Comparison of ENCODE assay signal across 13 cellular contexts in genomic region chr1:149978547-149979023, GRCh38. TPM values are rescaled to one million over a fixed set of nuclear protein-coding genes. Genes with fewer than 3 reads are reported as not detected.
A peak's percentile ranks its signal among the peaks of the same experiment; 100 is the strongest.
DNase-seq lines count a peak whose midpoint lies in the region; ATAC-seq and TF ChIP-seq lines count a peak whose summit lies in the region.
"Had no signal": no experiment of that assay in that cellular context is flagged by ENCODE, and none has a peak within 500 bp of the region (broad histone marks: within the 10 kb centered on the region; RNA-seq: fewer than 3 reads in every experiment).

No MANE protein-coding gene starts in this region.

- H3K36me3 ChIP-seq in HCT116 (ENCODE audit: control insufficient read depth in 1 of 2, insufficient read depth in 2 of 2, low read length in 2 of 2) = peaks cover 8 to 11% of the 10 kb centered on the region in 2 experiments; a peak in 2 of 4 replicates

- H3K27ac ChIP-seq in HCT116 (ENCODE audit: low read depth, low read length) = no peak overlapping the region
- H3K27ac ChIP-seq: right atrium auricular region had no signal

- no TSS peak for BruUV-seq in HCT116 (replicated peaks; lab: Mats Ljungman, UMichigan)

- POLR2A ChIA-PET in HCT116 (lab: Charles Lee) = no interaction called here

- H3K4me3 Mint-ChIP-seq in activated T-cell treated with anti-CD3 and anti-CD28 coated beads, Interleukin-2, amount 50 U/mL, for 24 hours = no peak overlapping the region
- H3K4me3 Mint-ChIP-seq: activated naive CD4-positive, alpha-beta T cell treated with anti-CD3 and anti-CD28 coated beads, Interleukin-2, amount 10 ng/mL, durations not matched to agents 7 days and 5 days had no signal

- CTCF ChIA-PET in HCT116 (lab: Charles Lee) = no interaction called here

- no peak overlapping the region for H2AFZ ChIP-seq in HCT116 (ENCODE audit: low read depth, low read length, poor library complexity, severe bottlenecking)

- peaks cover 74% of the 10 kb centered on the region for H3K36me3 Mint-ChIP-seq in activated T-cell treated with anti-CD3 and anti-CD28 coated beads, Interleukin-2, amount 50 U/mL, for 24 hours (ENCODE audit: low read depth)

- H3K9ac ChIP-seq in HCT116 (ENCODE audit: low read length) = no peak overlapping the region

- 0 out of 2 replicates have a peak, but pooled peaks cover 14% of the 10 kb centered on the region for H4K20me1 ChIP-seq in HCT116 (ENCODE audit: insufficient read depth)

- TF ChIP-seq RAD21 in HCT116 (IDR thresholded peaks at IDR 0.05; ENCODE audit: low read depth) = no peak

- TF ChIP-seq CTCF in HCT116 (IDR thresholded peaks at IDR 0.05 in 2 of 3, conservative IDR thresholded peaks at IDR 0.05 in 1 of 3; ENCODE audit: borderline replicate concordance in 1 of 3, insufficient read depth in 1 of 3, low read depth in 2 of 3, low read length in 2 of 3) = no peak

- H3K27me3 ChIP-seq in HCT116 (ENCODE audit: insufficient read depth, low read length) = no peaks in the 10 kb centered on the region
- H3K27me3 ChIP-seq: right atrium auricular region had no signal

- H3K79me2 ChIP-seq in HCT116 (ENCODE audit: insufficient read depth, low read length) = peaks cover 36% of the 10 kb centered on the region

- DNase-seq in HCT116 (ENCODE audit: low read depth, low spot score) (no peak), RPMI7951 (ENCODE audit: low read depth) (peak; percentile 16), dermis microvascular lymphatic vessel endothelial cell (ENCODE audit: low read depth in 2 of 2) (peak; percentile 39 to 59), pulmonary artery endothelial cell (ENCODE audit: low read depth, low spot score) (peak; percentile 5), activated gamma-delta T cell treated with Interleukin-2 at 50 U/mL for 16 hours (no peak), NCI-H748 (lab: John Stamatoyannopoulos, UW; ENCODE audit: unreplicated experiment) (no peak)
- no peak for DNase-seq in activated T-cell treated with anti-CD3 and anti-CD28 coated beads, Interleukin-2, amount 50 U/mL, for 24 hours
- DNase-seq: activated naive CD4-positive, alpha-beta T cell treated with anti-CD3 and anti-CD28 coated beads, Interleukin-2, amount 10 ng/mL, durations not matched to agents 7 days and 5 days; cortex of kidney; NCI-H446 treated with DMSO at 0.1 percent for 48 hours had no signal

- H3K4me1 ChIP-seq in HCT116 (ENCODE audit: control insufficient read depth in 1 of 2, insufficient read depth in 2 of 2, low read length in 2 of 2) = peaks cover 6 to 17% of the 10 kb centered on the region in 2 experiments; a peak in 3 of 4 replicates

- H3K4me1 Mint-ChIP-seq in activated T-cell treated with anti-CD3 and anti-CD28 coated beads, Interleukin-2, amount 50 U/mL, for 24 hours (ENCODE audit: low read depth) = peaks cover 35% of the 10 kb centered on the region

- TF ChIP-seq POLR2A in HCT116 (IDR thresholded peaks at IDR 0.05; ENCODE audit: borderline replicate concordance, extremely low read depth, insufficient read depth, insufficient read length) = no peak

- H3K9me3 Mint-ChIP-seq in activated T-cell treated with anti-CD3 and anti-CD28 coated beads, Interleukin-2, amount 50 U/mL, for 24 hours = no peaks in the 10 kb centered on the region
- H3K9me3 Mint-ChIP-seq: activated naive CD4-positive, alpha-beta T cell treated with anti-CD3 and anti-CD28 coated beads, Interleukin-2, amount 10 ng/mL, durations not matched to agents 7 days and 5 days; stimulated activated naive CD8-positive, alpha-beta T cell treated with anti-CD3 and anti-CD28 coated beads, Interleukin-15, Interleukin-2, amounts not matched to agents 100 ng/mL and 50 ng/mL, for 24 hours had no signal

- no peak overlapping the region for H3K4me3 ChIP-seq in HCT116 (replicated peaks in 1 of 2; ENCODE audit: low read depth in 1 of 2, low read length in 2 of 2)
- H3K4me3 ChIP-seq: HAP-1, right atrium auricular region had no signal

- no peaks in the 10 kb centered on the region for H3K9me3 ChIP-seq in HCT116 (ENCODE audit: control insufficient read depth in 1 of 2, insufficient read depth in 1 of 2, low read depth in 1 of 2, low read length in 2 of 2)
- H3K9me3 ChIP-seq: HAP-1, right atrium auricular region had no signal

- H3K9me2 ChIP-seq in HCT116 (ENCODE audit: insufficient read depth) = no peaks in the 10 kb centered on the region

- no peak overlapping the region for H3K27ac Mint-ChIP-seq in activated T-cell treated with anti-CD3 and anti-CD28 coated beads, Interleukin-2, amount 50 U/mL, for 24 hours
- H3K27ac Mint-ChIP-seq: activated naive CD4-positive, alpha-beta T cell treated with anti-CD3 and anti-CD28 coated beads, Interleukin-2, amount 10 ng/mL, durations not matched to agents 7 days and 5 days had no signal

- peak overlapping the region; percentile 27; the same call in 1 of the 2 replicates for H3K4me2 ChIP-seq in HCT116 (ENCODE audit: low read length)

- RAD21 ChIA-PET in HCT116 (lab: Charles Lee; ENCODE audit: low non-redundant PET in 1 of 2, low total read pairs in 2 of 2, uncharacterized antibody in 2 of 2, unreplicated experiment in 2 of 2) = no interaction called here

- intact Hi-C loops in HCT116 (cut with micrococcal nuclease) = no loop called here

- no peak for ATAC-seq in HCT116

- no peaks in the 10 kb centered on the region for H3K27me3 Mint-ChIP-seq in activated T-cell treated with anti-CD3 and anti-CD28 coated beads, Interleukin-2, amount 50 U/mL, for 24 hours
- H3K27me3 Mint-ChIP-seq: activated naive CD4-positive, alpha-beta T cell treated with anti-CD3 and anti-CD28 coated beads, Interleukin-2, amount 10 ng/mL, durations not matched to agents 7 days and 5 days; stimulated activated naive CD8-positive, alpha-beta T cell treated with anti-CD3 and anti-CD28 coated beads, Interleukin-15, Interleukin-2, amounts not matched to agents 100 ng/mL and 50 ng/mL, for 24 hours had no signal

TF ChIP-seq in HCT116, 20 proteins besides CTCF, POLR2A, EP300 and RAD21:
- no peak for TF ChIP-seq EZH2phosphoT487 (IDR thresholded peaks at IDR 0.05; ENCODE audit: borderline replicate concordance)
- no peak for TF ChIP-seq ELF1 (IDR thresholded peaks at IDR 0.05; ENCODE audit: borderline replicate concordance, low read depth)
- TF ChIP-seq TCF7L2 (IDR thresholded peaks at IDR 0.05; ENCODE audit: borderline replicate concordance, extremely low read depth, insufficient read depth, insufficient read length) = no peak
- TF ChIP-seq CEBPB (IDR thresholded peaks at IDR 0.05; ENCODE audit: low read depth) = no peak
- TF ChIP-seq CBX3 (IDR thresholded peaks at IDR 0.05; ENCODE audit: low read depth) = no peak
- TF ChIP-seq EGR1 (IDR thresholded peaks at IDR 0.05; ENCODE audit: low read depth) = no peak
- TF ChIP-seq FOSL1 (IDR thresholded peaks at IDR 0.05; ENCODE audit: low read depth) = no peak

RNA-seq across cellular contexts. Expression of gene OTUD7B, which starts 31.9 kb away (rescaled TPM):
- total RNA-seq in HCT116 (2021; ENCODE audit: unreplicated experiment) (23.7 TPM), dermis microvascular lymphatic vessel endothelial cell (8.7 and 9.6 TPM in 2 replicates), pulmonary artery endothelial cell (12.8 and 19.0 TPM in 2 replicates)
- polyA plus RNA-seq in HCT116 (2012) = 8.2 and 9.1 TPM in 2 replicates
- 5.9 and 7.2 TPM in 2 replicates for total RNA-seq in RPMI7951 (2014; rRNA removed; shearing (Covaris generic))

RNA-seq across cellular contexts. Expression of gene MTMR11, which starts 41.9 kb away (rescaled TPM):
- total RNA-seq in HCT116 (2021; ENCODE audit: unreplicated experiment) (10.5 TPM), dermis microvascular lymphatic vessel endothelial cell (0.25 and 0.64 TPM in 2 replicates), pulmonary artery endothelial cell (3.6 and 5.7 TPM in 2 replicates)
- 11.6 and 12.3 TPM in 2 replicates for polyA plus RNA-seq in HCT116 (2012)
- total RNA-seq in RPMI7951 (2014; rRNA removed; shearing (Covaris generic)) = 5.2 and 6.1 TPM in 2 replicates

RNA-seq across cellular contexts. Expression of gene SF3B4, which starts 51.0 kb away (rescaled TPM):
- 88.5 TPM for total RNA-seq in HCT116 (2021; ENCODE audit: unreplicated experiment)
- polyA plus RNA-seq in HCT116 (2012) = 57.4 and 62.4 TPM in 2 replicates
- total RNA-seq in RPMI7951 (2014; rRNA removed; shearing (Covaris generic)) = 22.0 and 33.2 TPM in 2 replicates
- 8.7 and 12.5 TPM in 2 replicates for total RNA-seq in dermis microvascular lymphatic vessel endothelial cell
- total RNA-seq in pulmonary artery endothelial cell = 12.4 and 12.7 TPM in 2 replicates

Comparison
In these comparisons a context has a peak if more than half of its experiments do, and no peak if none do; other contexts are left out.
1. DNase-seq: peak in RPMI7951 (single experiment), dermis microvascular lymphatic vessel endothelial cell (2 of 2) and pulmonary artery endothelial cell (single experiment); none in HCT116 (single experiment), activated T-cell treated with anti-CD3 and anti-CD28 coated beads, Interleukin-2, amount 50 U/mL, for 24 hours (single experiment), activated gamma-delta T cell treated with Interleukin-2 at 50 U/mL for 16 hours (single experiment) and NCI-H748 (single experiment).